In genomic region chr18:36692909-36693308, GRCh38 we compare ENCODE assay signal across 1 cellular context.
TF ChIP-seq lines count a peak whose summit lies in the region.

No MANE protein-coding gene starts in this region.

TF ChIP-seq in SK-N-SH treated with all-trans-retinoic acid at 6 μM for 48 hours, 23 proteins besides CTCF, POLR2A, EP300 and RAD21 (continued from another document):
- no peak for TF ChIP-seq PATZ1 (CRISPR knock-in tag; IDR thresholded peaks at IDR 0.05; ENCODE audit: borderline replicate concordance)
